ENCODE assay signal across 24 cellular contexts in the genomic region with DNA sequence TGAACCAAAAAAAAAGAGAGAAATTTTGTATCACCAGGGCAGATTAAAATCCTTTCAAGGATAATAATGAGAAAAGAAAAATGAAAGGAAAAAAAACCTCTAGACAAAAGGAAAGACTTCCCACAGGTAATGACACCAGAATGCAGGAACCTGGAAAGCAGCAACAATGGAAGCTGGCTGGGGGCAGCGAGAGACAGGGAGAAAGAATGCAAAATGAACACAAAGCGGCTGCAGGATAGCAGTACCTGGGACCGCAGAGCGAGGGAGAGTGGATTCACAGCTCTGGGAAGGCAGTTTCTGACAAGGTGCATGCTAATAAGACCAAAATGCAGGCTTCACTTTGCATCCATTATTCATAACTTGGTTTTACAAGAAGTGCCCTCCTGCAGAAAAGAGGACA.
"Had no signal": no experiment of that assay in that cellular context is flagged by ENCODE, and none has a peak within 500 bp of the region (broad histone marks: within the 10 kb centered on the region; RNA-seq: fewer than 3 reads in every experiment).

No MANE protein-coding gene starts in this region.

- ATAC-seq: effector memory CD8-positive, alpha-beta T cell; gastroesophageal sphincter; left cardiac atrium; lower lobe of right lung; sciatic nerve; stimulated activated naive B cell treated with anti-CD40 and anti-IgM and Interleukin-4, amounts not matched to agents 10 μg/mL and 1 μg/mL and 100 μg/mL, for 72 hours; stimulated activated naive CD8-positive, alpha-beta T cell treated with anti-CD3 and anti-CD28 coated beads, Interleukin-15, amount 100 ng/mL, for 72 hours; upper lobe of right lung had no signal

- H3K9me3 Mint-ChIP-seq: dendritic cell treated with granulocyte-macrophage colony-stimulating factor and Interleukin-4, amounts not matched to agents 40 ng/mL and 50 ng/mL, for 4 days; effector memory CD8-positive, alpha-beta T cell; memory B cell; naive B cell; nephron; stimulated activated naive CD8-positive, alpha-beta T cell treated with anti-CD3 and anti-CD28 coated beads, Interleukin-15, amount 100 ng/mL, for 72 hours had no signal

- H3K36me3 ChIP-seq: esophagus squamous epithelium, gastroesophageal sphincter, left ventricle myocardium inferior, lower lobe of right lung, neutrophil, tibial nerve, upper lobe of right lung, vagina had no signal

- H3K27me3 ChIP-seq: esophagus squamous epithelium, gastroesophageal sphincter, testis, tibial nerve, upper lobe of right lung, vagina had no signal

- H3K4me3 Mint-ChIP-seq: dendritic cell treated with granulocyte-macrophage colony-stimulating factor and Interleukin-4, amounts not matched to agents 40 ng/mL and 50 ng/mL, for 4 days; effector memory CD8-positive, alpha-beta T cell; memory B cell; naive B cell; nephron; stimulated activated naive B cell treated with anti-CD40 and anti-IgM and Interleukin-4, amounts not matched to agents 10 μg/mL and 1 μg/mL and 100 μg/mL, for 72 hours; stimulated activated naive CD8-positive, alpha-beta T cell treated with anti-CD3 and anti-CD28 coated beads, Interleukin-15, amount 100 ng/mL, for 72 hours had no signal

- H3K4me3 ChIP-seq: esophagus squamous epithelium, gastroesophageal sphincter, left ventricle myocardium inferior, lower lobe of right lung, testis, tibial nerve, upper lobe of right lung, vagina had no signal

- H3K4me1 ChIP-seq: gastroesophageal sphincter, left ventricle myocardium inferior, lower lobe of right lung, testis, upper lobe of right lung had no signal

- H3K9me3 ChIP-seq: esophagus squamous epithelium, gastroesophageal sphincter, left ventricle myocardium inferior, lower lobe of right lung, neutrophil, testis, tibial nerve, upper lobe of right lung, vagina had no signal

- H3K27ac Mint-ChIP-seq: dendritic cell treated with granulocyte-macrophage colony-stimulating factor and Interleukin-4, amounts not matched to agents 40 ng/mL and 50 ng/mL, for 4 days; effector memory CD8-positive, alpha-beta T cell; memory B cell; nephron; stimulated activated naive B cell treated with anti-CD40 and anti-IgM and Interleukin-4, amounts not matched to agents 10 μg/mL and 1 μg/mL and 100 μg/mL, for 72 hours; stimulated activated naive CD8-positive, alpha-beta T cell treated with anti-CD3 and anti-CD28 coated beads, Interleukin-15, amount 100 ng/mL, for 72 hours had no signal

- H3K27ac ChIP-seq: esophagus squamous epithelium, gastroesophageal sphincter, left ventricle myocardium inferior, lower lobe of right lung, neutrophil, testis, tibial nerve, upper lobe of right lung, vagina had no signal

- H3K36me3 Mint-ChIP-seq: memory B cell; naive B cell; stimulated activated naive B cell treated with anti-CD40 and anti-IgM and Interleukin-4, amounts not matched to agents 10 μg/mL and 1 μg/mL and 100 μg/mL, for 72 hours had no signal

- H3K4me1 Mint-ChIP-seq: memory B cell; naive B cell; stimulated activated naive B cell treated with anti-CD40 and anti-IgM and Interleukin-4, amounts not matched to agents 10 μg/mL and 1 μg/mL and 100 μg/mL, for 72 hours; stimulated activated naive CD8-positive, alpha-beta T cell treated with anti-CD3 and anti-CD28 coated beads, Interleukin-15, amount 100 ng/mL, for 72 hours had no signal

- DNase-seq: effector memory CD8-positive, alpha-beta T cell; esophagus squamous epithelium; foreskin fibroblast; glutamatergic neuron; kidney; left cardiac atrium; left ventricle myocardium inferior; lower lobe of right lung; naive B cell; posterior cingulate gyrus; stimulated activated CD4-positive, alpha-beta T cell treated with anti-CD3 and anti-CD28 coated beads, Interleukin-2, amount 100 ng/mL, for 24 hours; stimulated activated CD4-positive, alpha-beta T cell treated with anti-CD3 and anti-CD28 coated beads, Interleukin-4, amount 100 ng/mL, for 4 hours; stimulated activated naive B cell treated with anti-CD40 and anti-IgM and Interleukin-4, amounts not matched to agents 10 μg/mL and 1 μg/mL and 100 μg/mL, for 72 hours; stimulated activated naive CD8-positive, alpha-beta T cell treated with anti-CD3 and anti-CD28 coated beads, Interleukin-15, amount 100 ng/mL, for 72 hours; testis; upper lobe of right lung had no signal
